Comparison of ENCODE assay signal across 18 cellular contexts in the genomic region with DNA sequence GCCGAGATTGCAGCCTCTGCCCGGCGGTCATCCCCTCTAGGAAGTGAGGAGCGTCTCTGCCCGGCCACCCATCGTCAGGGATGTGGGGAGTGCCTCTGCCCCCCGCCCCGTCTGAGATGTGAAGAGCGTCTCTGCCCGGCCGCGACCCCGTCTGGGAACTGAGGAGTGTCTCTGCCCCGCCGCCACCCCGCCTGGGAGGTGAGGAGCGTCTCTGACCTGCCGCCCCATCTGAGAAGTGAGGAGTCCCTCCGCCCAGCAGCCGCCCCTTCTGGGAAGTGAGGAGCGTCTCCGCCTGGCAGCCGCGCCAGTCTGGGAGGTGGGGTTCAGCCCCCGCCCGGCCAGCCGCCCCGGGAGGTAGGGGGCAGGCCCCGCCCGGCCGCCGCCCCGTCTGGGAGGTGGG.
"Had no signal": no experiment of that assay in that cellular context is flagged by ENCODE, and none has a peak within 500 bp of the region (broad histone marks: within the 10 kb centered on the region; RNA-seq: fewer than 3 reads in every experiment).

No MANE protein-coding gene starts in this region.

- ATAC-seq: left lung; natural killer cell; stimulated activated memory B cell treated with anti-CD40 and anti-IgM and Interleukin-4, amounts not matched to agents 10 μg/mL and 1 μg/mL and 100 μg/mL, for 72 hours had no signal

- H3K27me3 ChIP-seq: cardiac muscle cell, esophagus muscularis mucosa, left lung, right atrium auricular region, sigmoid colon, suprapubic skin, thyroid gland had no signal

- H3K4me3 ChIP-seq: cardiac muscle cell, coronary artery, esophagus muscularis mucosa, left lung, lung, prostate gland, right atrium auricular region, sigmoid colon, suprapubic skin, thyroid gland had no signal

- DNase-seq: dermis blood vessel endothelial cell; effector memory CD4-positive, alpha-beta T cell; natural killer cell; occipital lobe; sigmoid colon; stimulated activated CD4-positive, alpha-beta T cell treated with anti-CD3 and anti-CD28 coated beads, Interleukin-4, amount 100 ng/mL, for 4 hours; thyroid gland; trophoblast cell had no signal

- H3K4me1 ChIP-seq: esophagus muscularis mucosa, left lung, parathyroid adenoma, prostate gland, right atrium auricular region, sigmoid colon, suprapubic skin, thyroid gland had no signal

- H3K27ac ChIP-seq: cardiac muscle cell, coronary artery, esophagus muscularis mucosa, left lung, parathyroid adenoma, prostate gland, right atrium auricular region, sigmoid colon, suprapubic skin, thyroid gland had no signal

- H3K9me3 ChIP-seq: esophagus muscularis mucosa, prostate gland, sigmoid colon, suprapubic skin, thyroid gland had no signal

- H3K36me3 ChIP-seq: cardiac muscle cell, esophagus muscularis mucosa, left lung, prostate gland, right atrium auricular region, sigmoid colon, suprapubic skin, thyroid gland had no signal
